ENCODE assay signal across 15 cellular contexts in the genomic region with DNA sequence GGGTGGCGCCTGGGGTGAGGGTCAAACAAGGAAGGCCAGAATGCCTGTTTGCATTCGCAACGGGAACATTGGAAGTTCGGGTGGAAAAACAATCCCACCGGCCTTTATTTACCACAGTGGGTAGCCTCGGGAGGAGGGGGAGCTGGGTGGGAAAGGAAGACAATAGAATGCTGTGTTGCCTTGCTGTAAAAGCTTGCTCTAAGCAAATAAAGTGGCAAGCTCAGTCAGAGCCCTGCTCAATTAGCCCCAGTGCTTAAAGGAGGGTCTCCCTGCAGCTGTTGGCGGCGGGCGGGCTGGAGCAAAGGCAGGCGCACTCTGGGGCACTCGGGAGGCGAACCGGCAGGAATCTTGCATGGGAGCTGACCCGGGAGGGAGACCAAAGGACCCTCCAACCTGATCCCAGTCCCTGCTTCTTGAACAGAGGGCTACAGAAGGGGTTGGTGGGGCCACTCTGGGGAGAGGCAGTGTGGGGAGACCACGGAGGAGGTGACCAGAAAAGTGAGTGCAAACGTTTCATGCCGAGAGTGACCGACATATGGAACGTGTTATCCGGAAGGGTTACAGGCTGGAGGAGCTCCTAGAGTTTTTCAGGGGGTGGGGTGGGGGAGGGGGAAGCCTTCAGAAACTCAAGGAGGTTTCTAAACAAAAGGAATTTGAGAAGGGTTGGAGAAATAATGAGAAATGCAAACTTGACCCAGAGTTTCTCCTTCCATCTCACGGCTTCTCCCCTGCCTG. TPM values are rescaled to one million over a fixed set of nuclear protein-coding genes. Genes with fewer than 3 reads are reported as not detected.
DNase-seq lines count a peak whose midpoint lies in the region; ATAC-seq and TF ChIP-seq lines count a peak whose summit lies in the region.
"Had no signal": no experiment of that assay in that cellular context is flagged by ENCODE, and none has a peak within 500 bp of the region (broad histone marks: within the 10 kb centered on the region; RNA-seq: fewer than 3 reads in every experiment).

No MANE protein-coding gene starts in this region.

- DNase-seq in EH (ENCODE audit: low read depth) (peak; percentile 46), NCI-H146 treated with DMSO at 0.1 percent for 48 hours (lab: John Stamatoyannopoulos, UW; ENCODE audit: unreplicated experiment) (peak; percentile 99), mesothelial cell of epicardium (ENCODE audit: low spot score in 2 of 2, unreplicated experiment in 2 of 2) (peak in 1 of 2 experiments; percentile 52), hypothalamus (lab: John Stamatoyannopoulos, UW) (no peak)
- DNase-seq in activated CD4-positive, CD25-positive, alpha-beta regulatory T cell treated with anti-CD3 and anti-CD28 coated beads, Interleukin-2, amount 50 U/mL, for 72 hours: no peak
- DNase-seq in activated effector memory CD4-positive, alpha-beta T cell treated with Interleukin-2 at 50 U/mL for 16 hours: no peak
- DNase-seq: BE2C; cortex of kidney; MM.1S; NK-92 treated with Interleukin-12 subunit alpha and Interleukin-12 subunit beta, amount 100 ng/mL, for 24 hours; sigmoid colon; stimulated activated naive CD8-positive, alpha-beta T cell treated with anti-CD3 and anti-CD28 coated beads, Interleukin-15, Interleukin-2, amounts not matched to agents 100 U/mL and 50 U/mL, for 24 hours had no signal

- H3K4me1 Mint-ChIP-seq in brain: peaks cover 41% of the 10 kb centered on the region
- H3K4me1 Mint-ChIP-seq in mesothelial cell of epicardium: peaks cover 10% of the 10 kb centered on the region

- H3K27me3 Mint-ChIP-seq in brain: peaks cover 7% of the 10 kb centered on the region
- no peaks in the 10 kb centered on the region for H3K27me3 Mint-ChIP-seq in mesothelial cell of epicardium (ENCODE audit: low read depth)

- peak overlapping the region in 3 of 5 experiments; percentile 22 to 90 (median 85) for H3K27ac Mint-ChIP-seq in brain
- peak overlapping the region; percentile 92 for H3K27ac Mint-ChIP-seq in mesothelial cell of epicardium

- TF ChIP-seq CTCF in brain (conservative IDR thresholded peaks at IDR 0.05) (no peak), mesothelial cell of epicardium (IDR thresholded peaks at IDR 0.05; ENCODE audit: unreplicated experiment) (no peak)

- H3K9me3 Mint-ChIP-seq in brain (no peaks in the 10 kb centered on the region), mesothelial cell of epicardium (no peaks in the 10 kb centered on the region)

- H3K4me3 Mint-ChIP-seq in brain (peak overlapping the region in 3 of 5 experiments; percentile 56 to 78 (median 74)), mesothelial cell of epicardium (peak overlapping the region; percentile 49)

- H3K36me3 Mint-ChIP-seq in brain (no peaks in the 10 kb centered on the region), mesothelial cell of epicardium (no peaks in the 10 kb centered on the region)

- no peak for ATAC-seq in GM19023 (IDR thresholded peaks at IDR 0.05; ENCODE audit: unreplicated experiment)
- ATAC-seq: stimulated activated naive CD8-positive, alpha-beta T cell treated with anti-CD3 and anti-CD28 coated beads, Interleukin-15, Interleukin-2, amounts not matched to agents 100 U/mL and 50 U/mL, for 24 hours had no signal

RNA-seq across cellular contexts. Expression of a gene that starts 48.5 kb away (rescaled TPM):
- 2.1 TPM for polyA plus RNA-seq in brain (ENCODE audit: insufficient read depth, low read depth, low replicate concordance)
- 6.7 to 9.4 TPM (median 8.6 TPM) in 3 replicates for total RNA-seq in mesothelial cell of epicardium
- total RNA-seq: kidney epithelial cell had no signal

Comparison
In these comparisons a context has a peak if more than half of its experiments do, and no peak if none do; other contexts are left out.
1. DNase-seq: peak in EH (single experiment) and NCI-H146 treated with DMSO at 0.1 percent for 48 hours (single experiment); none in activated CD4-positive, CD25-positive, alpha-beta regulatory T cell treated with anti-CD3 and anti-CD28 coated beads, Interleukin-2, amount 50 U/mL, for 72 hours (single experiment), activated effector memory CD4-positive, alpha-beta T cell treated with Interleukin-2 at 50 U/mL for 16 hours (single experiment) and hypothalamus (0 of 51).